23 cellular contexts compared by ENCODE assay signal in the genomic region with DNA sequence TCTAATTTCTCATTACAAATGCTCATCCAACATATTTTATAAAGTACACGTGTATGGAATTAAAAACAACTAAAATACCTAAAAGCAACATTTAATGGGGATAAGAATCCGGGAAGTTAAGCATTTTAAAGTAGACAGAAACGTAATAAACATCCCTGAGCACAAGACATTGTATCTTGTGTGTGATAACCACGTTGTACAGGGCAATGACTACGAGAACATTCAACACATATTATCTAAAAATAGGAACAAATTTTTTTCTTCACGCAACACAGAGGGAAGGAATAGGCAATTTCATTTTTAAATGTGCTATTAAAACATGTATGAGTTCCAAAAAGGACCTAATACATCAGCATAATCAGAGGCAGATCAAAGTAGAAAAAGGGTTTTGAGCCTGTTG. TPM values are rescaled to one million over a fixed set of nuclear protein-coding genes. Genes with fewer than 3 reads are reported as not detected.
DNase-seq lines count a peak whose midpoint lies in the region; ATAC-seq and TF ChIP-seq lines count a peak whose summit lies in the region.
"Had no signal": no experiment of that assay in that cellular context is flagged by ENCODE, and none has a peak within 500 bp of the region (broad histone marks: within the 10 kb centered on the region; RNA-seq: fewer than 3 reads in every experiment).

No MANE protein-coding gene starts in this region.

- no peaks in the 10 kb centered on the region for H3F3A ChIP-seq in smooth muscle cell (ENCODE audit: low read depth)

- no peaks in the 10 kb centered on the region for H3K79me2 ChIP-seq in smooth muscle cell (ENCODE audit: low read depth)

- no peaks in the 10 kb centered on the region for H3K27me3 Mint-ChIP-seq in activated naive CD4-positive, alpha-beta T cell treated with anti-CD3 and anti-CD28 coated beads, Interleukin-2, amount 10 ng/mL, durations not matched to agents 7 days and 5 days
- H3K27me3 Mint-ChIP-seq in HFFc6 (ENCODE audit: insufficient read depth) = peaks cover 1% of the 10 kb centered on the region; the same call in 1 of the 2 replicates
- H3K27me3 Mint-ChIP-seq in central memory CD8-positive, alpha-beta T cell = no peaks in the 10 kb centered on the region

- H3K27ac Mint-ChIP-seq in activated naive CD4-positive, alpha-beta T cell treated with anti-CD3 and anti-CD28 coated beads, Interleukin-2, amount 10 ng/mL, durations not matched to agents 7 days and 5 days = peak overlapping the region; percentile 86
- H3K27ac Mint-ChIP-seq in activated naive CD4-positive, alpha-beta T cell treated with anti-CD3 and anti-CD28 coated beads, Interleukin-2, amount 50 U/mL, for 72 hours = peak overlapping the region in 1 of 2 donors; percentile 44
- H3K27ac Mint-ChIP-seq in HFFc6 = peak overlapping the region; percentile 62
- peak overlapping the region; percentile 57 for H3K27ac Mint-ChIP-seq in central memory CD8-positive, alpha-beta T cell (ENCODE audit: low read depth)
- H3K27ac Mint-ChIP-seq in stimulated activated effector memory CD8-positive, alpha-beta T cell treated with anti-CD3 and anti-CD28 coated beads, Interleukin-12 subunit alpha, Interleukin-12 subunit beta, amount 100 ng/mL, for 72 hours = peak overlapping the region; percentile 17

- DNase-seq in activated naive CD4-positive, alpha-beta T cell treated with anti-CD3 and anti-CD28 coated beads, Interleukin-2, amount 10 ng/mL, durations not matched to agents 7 days and 5 days = no peak
- no peak for DNase-seq in activated naive CD4-positive, alpha-beta T cell treated with anti-CD3 and anti-CD28 coated beads, Interleukin-2, amount 50 U/mL, for 72 hours (ENCODE audit: low spot score in 2 of 2)
- DNase-seq in HFFc6 (no peak), smooth muscle cell (lab: John Stamatoyannopoulos, UW; ENCODE audit: unreplicated experiment) (no peak), DMS53 treated with DMSO at 0.1 percent for 48 hours (lab: John Stamatoyannopoulos, UW; ENCODE audit: unreplicated experiment) (no peak)
- no peak for DNase-seq in central memory CD8-positive, alpha-beta T cell (ENCODE audit: low spot score in 2 of 2)
- DNase-seq in stimulated activated effector memory CD8-positive, alpha-beta T cell treated with anti-CD3 and anti-CD28 coated beads, Interleukin-12 subunit alpha, Interleukin-12 subunit beta, amount 100 ng/mL, for 72 hours (ENCODE audit: low spot score in 2 of 2) = no peak
- DNase-seq: activated CD4-positive, CD25-positive, alpha-beta regulatory T cell treated with anti-CD3 and anti-CD28 coated beads, Interleukin-2, amount 50 U/mL, for 72 hours; brain microvascular endothelial cell; colonic mucosa; effector CD8-positive, alpha-beta T cell; erythroblast; head of caudate nucleus; NCI-H146; NCI-H446 treated with DMSO at 0.1 percent for 48 hours; NCI-H82; posterior cingulate gyrus; right cardiac atrium; spleen; stimulated activated CD4-positive, alpha-beta T cell treated with anti-CD3 and anti-CD28 coated beads, Interleukin-4, amount 100 ng/mL, for 1 hour; upper lobe of left lung had no signal

- no peaks in the 10 kb centered on the region for H3K9me3 ChIP-seq in smooth muscle cell (replicated peaks; ENCODE audit: low read depth)
- H3K9me3 ChIP-seq: BLaER1, colonic mucosa, spleen, upper lobe of left lung had no signal

- H2AFZ ChIP-seq in smooth muscle cell (ENCODE audit: low read depth) = no peak overlapping the region

- H3K9me3 Mint-ChIP-seq in activated naive CD4-positive, alpha-beta T cell treated with anti-CD3 and anti-CD28 coated beads, Interleukin-2, amount 10 ng/mL, durations not matched to agents 7 days and 5 days = peaks cover 2% of the 10 kb centered on the region
- H3K9me3 Mint-ChIP-seq in activated naive CD4-positive, alpha-beta T cell treated with anti-CD3 and anti-CD28 coated beads, Interleukin-2, amount 50 U/mL, for 72 hours = no peaks in the 10 kb centered on the region
- no peaks in the 10 kb centered on the region for H3K9me3 Mint-ChIP-seq in HFFc6
- no peaks in the 10 kb centered on the region for H3K9me3 Mint-ChIP-seq in central memory CD8-positive, alpha-beta T cell
- no peaks in the 10 kb centered on the region for H3K9me3 Mint-ChIP-seq in stimulated activated effector memory CD8-positive, alpha-beta T cell treated with anti-CD3 and anti-CD28 coated beads, Interleukin-12 subunit alpha, Interleukin-12 subunit beta, amount 100 ng/mL, for 72 hours

- H3K27ac ChIP-seq in smooth muscle cell (ENCODE audit: low read depth) = no peak overlapping the region
- H3K27ac ChIP-seq: BLaER1, brain microvascular endothelial cell, colonic mucosa, RWPE1 had no signal

- no peak overlapping the region for H3K4me2 ChIP-seq in smooth muscle cell
- H3K4me2 ChIP-seq: BLaER1 had no signal

- H3K4me1 ChIP-seq in smooth muscle cell (ENCODE audit: low read depth) = no peaks in the 10 kb centered on the region
- H3K4me1 ChIP-seq: BLaER1, colonic mucosa had no signal

- CTCF ChIA-PET in activated naive CD4-positive, alpha-beta T cell treated with anti-CD3 and anti-CD28 coated beads, Interleukin-2, amount 10 ng/mL, durations not matched to agents 7 days and 5 days (lab: Charles Lee) = no interaction called here

- WGBS in smooth muscle cell (ENCODE audit: low lambda C conversion rate) = 44% methylated on average over 6 of the region's 6 CpGs

- H4K20me1 ChIP-seq in smooth muscle cell (ENCODE audit: low read depth) = no peaks in the 10 kb centered on the region

- no peaks in the 10 kb centered on the region for H3K36me3 ChIP-seq in smooth muscle cell (ENCODE audit: low read depth)
- H3K36me3 ChIP-seq: BLaER1, brain microvascular endothelial cell, colonic mucosa, spleen, upper lobe of left lung had no signal

- peaks cover 11% of the 10 kb centered on the region for H3K36me3 Mint-ChIP-seq in activated naive CD4-positive, alpha-beta T cell treated with anti-CD3 and anti-CD28 coated beads, Interleukin-2, amount 10 ng/mL, durations not matched to agents 7 days and 5 days
- peaks cover 6 to 7% of the 10 kb centered on the region in 2 donors for H3K36me3 Mint-ChIP-seq in activated naive CD4-positive, alpha-beta T cell treated with anti-CD3 and anti-CD28 coated beads, Interleukin-2, amount 50 U/mL, for 72 hours
- H3K36me3 Mint-ChIP-seq in HFFc6 (ENCODE audit: low read depth) = no peaks in the 10 kb centered on the region; the same call in 1 of the 2 replicates
- H3K36me3 Mint-ChIP-seq in central memory CD8-positive, alpha-beta T cell (ENCODE audit: insufficient read depth) = peaks cover 1% of the 10 kb centered on the region
- H3K36me3 Mint-ChIP-seq in stimulated activated effector memory CD8-positive, alpha-beta T cell treated with anti-CD3 and anti-CD28 coated beads, Interleukin-12 subunit alpha, Interleukin-12 subunit beta, amount 100 ng/mL, for 72 hours = no peaks in the 10 kb centered on the region

- no peak for ATAC-seq in activated naive CD4-positive, alpha-beta T cell treated with anti-CD3 and anti-CD28 coated beads, Interleukin-2, amount 50 U/mL, for 72 hours
- ATAC-seq in central memory CD8-positive, alpha-beta T cell (replicated peaks; ENCODE audit: extremely low read depth, poor library complexity, severe bottlenecking) = no peak
- no peak for ATAC-seq in stimulated activated effector memory CD8-positive, alpha-beta T cell treated with anti-CD3 and anti-CD28 coated beads, Interleukin-12 subunit alpha, Interleukin-12 subunit beta, amount 100 ng/mL, for 72 hours
- ATAC-seq: right cardiac atrium had no signal

- peaks cover 33% of the 10 kb centered on the region for H3K4me1 Mint-ChIP-seq in activated naive CD4-positive, alpha-beta T cell treated with anti-CD3 and anti-CD28 coated beads, Interleukin-2, amount 10 ng/mL, durations not matched to agents 7 days and 5 days
- H3K4me1 Mint-ChIP-seq in HFFc6 (ENCODE audit: low read depth) = peaks cover 34% of the 10 kb centered on the region
- peaks cover 22% of the 10 kb centered on the region for H3K4me1 Mint-ChIP-seq in central memory CD8-positive, alpha-beta T cell
- peaks cover 17% of the 10 kb centered on the region for H3K4me1 Mint-ChIP-seq in stimulated activated effector memory CD8-positive, alpha-beta T cell treated with anti-CD3 and anti-CD28 coated beads, Interleukin-12 subunit alpha, Interleukin-12 subunit beta, amount 100 ng/mL, for 72 hours

- no peak for TF ChIP-seq CTCF in HFFc6 (IDR thresholded peaks at IDR 0.05)
- no peak for TF ChIP-seq CTCF in smooth muscle cell (IDR thresholded peaks at IDR 0.05; ENCODE audit: borderline replicate concordance, insufficient read depth, poor library complexity, severe bottlenecking)

- no peak overlapping the region for H3K9ac ChIP-seq in smooth muscle cell (ENCODE audit: low read depth)
- H3K9ac ChIP-seq: BLaER1 had no signal

- no peak overlapping the region for H3K4me3 Mint-ChIP-seq in activated naive CD4-positive, alpha-beta T cell treated with anti-CD3 and anti-CD28 coated beads, Interleukin-2, amount 10 ng/mL, durations not matched to agents 7 days and 5 days
- peak overlapping the region; percentile 17; the same call in 1 of the 2 replicates for H3K4me3 Mint-ChIP-seq in HFFc6
- peak overlapping the region; percentile 43 for H3K4me3 Mint-ChIP-seq in central memory CD8-positive, alpha-beta T cell
- H3K4me3 Mint-ChIP-seq in stimulated activated effector memory CD8-positive, alpha-beta T cell treated with anti-CD3 and anti-CD28 coated beads, Interleukin-12 subunit alpha, Interleukin-12 subunit beta, amount 100 ng/mL, for 72 hours = no peak overlapping the region

- H3K4me3 ChIP-seq in smooth muscle cell = no peak overlapping the region
- H3K4me3 ChIP-seq: BLaER1, colonic mucosa, spleen, upper lobe of left lung had no signal

- no peaks in the 10 kb centered on the region for H3K27me3 ChIP-seq in smooth muscle cell (ENCODE audit: low read depth)
- H3K27me3 ChIP-seq: brain microvascular endothelial cell, colonic mucosa, spleen, upper lobe of left lung had no signal

RNA-seq across cellular contexts. Expression of a gene that starts 49.5 kb away (rescaled TPM):
- 1 to 10 TPM; 4.1 to 8.7 TPM for total RNA-seq in activated naive CD4-positive, alpha-beta T cell treated with anti-CD3 and anti-CD28 coated beads, Interleukin-2, amount 50 U/mL, for 72 hours
- 10 to 100 TPM; 10.1 to 13.4 (median 11.7) TPM for total RNA-seq in HFFc6 (2021; fragmentation: NEBNext Ultra II Directional; extraction: Animal tissue kit (Norgen Biotek cat#: 25700))
- total RNA-seq in smooth muscle cell = 19.6 and 20.9 TPM in 2 replicates
- polyA plus RNA-seq in smooth muscle cell = 5.5 and 11.2 TPM in 2 replicates

Comparison
In these comparisons a context has a peak if more than half of its experiments do, and no peak if none do; other contexts are left out.
1. H3K4me3 Mint-ChIP-seq: peak in HFFc6 (single experiment) and central memory CD8-positive, alpha-beta T cell (single experiment); none in activated naive CD4-positive, alpha-beta T cell treated with anti-CD3 and anti-CD28 coated beads, Interleukin-2, amount 10 ng/mL, durations not matched to agents 7 days and 5 days (single experiment) and stimulated activated effector memory CD8-positive, alpha-beta T cell treated with anti-CD3 and anti-CD28 coated beads, Interleukin-12 subunit alpha, Interleukin-12 subunit beta, amount 100 ng/mL, for 72 hours (single experiment).